In the genomic region with DNA sequence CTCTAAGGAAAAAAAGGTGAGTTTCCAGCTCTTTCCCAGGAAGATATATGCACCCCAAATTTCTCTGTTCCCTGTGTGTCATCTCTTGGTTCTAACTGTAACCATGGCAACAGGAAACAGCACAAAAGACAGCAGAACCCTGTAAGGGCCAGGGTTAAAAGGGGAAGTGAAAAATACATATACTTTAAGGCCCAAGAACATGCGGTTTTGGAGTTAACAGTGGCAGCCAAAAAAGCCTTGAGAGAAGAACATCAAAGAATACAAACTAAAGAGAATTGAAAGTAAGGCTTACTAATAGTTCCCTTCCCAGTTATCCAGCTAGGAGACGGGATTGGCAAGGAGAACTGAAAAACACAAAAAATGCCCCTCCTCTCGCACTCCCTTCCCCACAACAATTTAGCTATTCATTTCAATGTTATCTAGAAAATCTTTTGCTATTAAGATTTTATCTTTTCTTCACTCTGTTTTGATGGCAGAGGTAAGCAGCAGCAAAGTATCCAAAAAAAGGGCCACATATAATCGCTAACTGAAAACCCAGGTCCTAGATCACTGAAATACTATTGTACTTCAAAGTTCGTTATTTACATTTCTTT, we compare ENCODE assay signal across 9 cellular contexts. TPM values are rescaled to one million over a fixed set of nuclear protein-coding genes. Genes with fewer than 3 reads are reported as not detected.
DNase-seq lines count a peak whose midpoint lies in the region; ATAC-seq, FAIRE-seq and TF ChIP-seq lines count a peak whose summit lies in the region.
"Had no signal": no experiment of that assay in that cellular context is flagged by ENCODE, and none has a peak within 500 bp of the region (broad histone marks: within the 10 kb centered on the region; RNA-seq: fewer than 3 reads in every experiment).

No MANE protein-coding gene starts in this region.

- intact Hi-C loops in kidney (cut with DNase I) = no loop called here

- no peak for TF ChIP-seq POLR2A in suprapubic skin (IDR thresholded peaks at IDR 0.05)

- DNase-seq in DMS 273 (lab: John Stamatoyannopoulos, UW; ENCODE audit: unreplicated experiment) (peak; percentile 35), DMS 273 treated with DMSO at 0.1 percent for 48 hours (lab: John Stamatoyannopoulos, UW) (no peak), Karpas-422 (peak; percentile 95), kidney (no peak), suprapubic skin (ENCODE audit: low spot score in 2 of 2) (no peak), NCI-H1092 (lab: John Stamatoyannopoulos, UW) (no peak)
- DNase-seq in activated naive CD8-positive, alpha-beta T cell treated with anti-CD3 and anti-CD28 coated beads for 36 hours = no peak

- H3K4me1 ChIP-seq in Karpas-422 (ENCODE audit: low read length) (peaks cover 25% of the 10 kb centered on the region), kidney (ENCODE audit: control insufficient read depth in 1 of 2, insufficient read depth in 1 of 2, low read depth in 1 of 2, low read length in 2 of 2) (peaks cover 13 to 27% of the 10 kb centered on the region in 2 donors), suprapubic skin (peaks cover 38% of the 10 kb centered on the region)

- H3K27me3 ChIP-seq in Karpas-422 (ENCODE audit: low read length) (no peaks in the 10 kb centered on the region), suprapubic skin (no peaks in the 10 kb centered on the region)

- H3K4me1 Mint-ChIP-seq in activated naive CD8-positive, alpha-beta T cell treated with anti-CD3 and anti-CD28 coated beads for 36 hours = peaks cover 48% of the 10 kb centered on the region

- peak overlapping the region; percentile 98 for H3K4me2 ChIP-seq in Karpas-422 (ENCODE audit: low read depth, low read length, poor library complexity, severe bottlenecking)

- H3K9ac ChIP-seq in Karpas-422 (ENCODE audit: low read length) (peak overlapping the region; percentile 83), kidney (ENCODE audit: low read length in 2 of 2) (peak overlapping the region in 1 of 2 donors; percentile 95)

- FAIRE-seq in kidney (lab: Jason Lieb, UNC) = no peak
- FAIRE-seq: A204.1 had no signal

- H3K36me3 ChIP-seq in Karpas-422 (ENCODE audit: insufficient read depth, low read length) (peaks cover 16% of the 10 kb centered on the region), kidney (ENCODE audit: control insufficient read depth in 1 of 2, insufficient read depth in 2 of 2, low read length in 2 of 2) (no peaks in the 10 kb centered on the region), suprapubic skin (no peaks in the 10 kb centered on the region)

- 26% methylated on average over 5 of the region's 5 CpGs for WGBS in suprapubic skin

- H3K36me3 Mint-ChIP-seq in activated naive CD8-positive, alpha-beta T cell treated with anti-CD3 and anti-CD28 coated beads for 36 hours = peaks cover 28% of the 10 kb centered on the region

- TF ChIP-seq CTCF in kidney (IDR thresholded peaks at IDR 0.05; ENCODE audit: borderline replicate concordance, extremely low read depth, insufficient read depth) (no peak), suprapubic skin (IDR thresholded peaks at IDR 0.05) (no peak)

- H4K20me1 ChIP-seq in Karpas-422 (ENCODE audit: insufficient read depth, low read depth, low read length) = peaks cover 7% of the 10 kb centered on the region

- H3K27ac ChIP-seq in Karpas-422 (ENCODE audit: low read length) = peak overlapping the region; percentile 95
- H3K27ac ChIP-seq in kidney (ENCODE audit: low read depth in 2 of 2, low read length in 2 of 2) = no peak overlapping the region
- no peak overlapping the region for H3K27ac ChIP-seq in suprapubic skin

- peak overlapping the region; percentile 99 for H3K27ac Mint-ChIP-seq in activated naive CD8-positive, alpha-beta T cell treated with anti-CD3 and anti-CD28 coated beads for 36 hours

- no peak for TF ChIP-seq EP300 in suprapubic skin (IDR thresholded peaks at IDR 0.05)

- peaks cover 57% of the 10 kb centered on the region for H3K79me2 ChIP-seq in Karpas-422 (ENCODE audit: low read length)

- no peaks in the 10 kb centered on the region for H3K9me3 ChIP-seq in Karpas-422 (ENCODE audit: low read length)
- no peaks in the 10 kb centered on the region for H3K9me3 ChIP-seq in kidney (ENCODE audit: control insufficient read depth in 1 of 2, low read length in 2 of 2)
- no peaks in the 10 kb centered on the region for H3K9me3 ChIP-seq in suprapubic skin

- H3K9me2 ChIP-seq in Karpas-422 (replicated peaks; ENCODE audit: insufficient read depth, low read length) = no peaks in the 10 kb centered on the region

- peak; percentile 62 for ATAC-seq in GM21576 (IDR thresholded peaks at IDR 0.05; ENCODE audit: unreplicated experiment)

- H2AFZ ChIP-seq in Karpas-422 (ENCODE audit: low read length) = no peak overlapping the region

- peaks cover 4% of the 10 kb centered on the region for H3K9me3 Mint-ChIP-seq in activated naive CD8-positive, alpha-beta T cell treated with anti-CD3 and anti-CD28 coated beads for 36 hours

- H3K4me3 ChIP-seq in Karpas-422 (ENCODE audit: low read length) = peak overlapping the region; percentile 79
- H3K4me3 ChIP-seq in kidney (ENCODE audit: low read length in 2 of 2) = peak overlapping the region; percentile 68 to 71
- peak overlapping the region; percentile 85 for H3K4me3 ChIP-seq in suprapubic skin

- H3K27me3 Mint-ChIP-seq in activated naive CD8-positive, alpha-beta T cell treated with anti-CD3 and anti-CD28 coated beads for 36 hours = peaks cover 12% of the 10 kb centered on the region

- peak overlapping the region; percentile 98 for H3K4me3 Mint-ChIP-seq in activated naive CD8-positive, alpha-beta T cell treated with anti-CD3 and anti-CD28 coated beads for 36 hours

RNA-seq across cellular contexts. Expression of gene SPOP, which starts 1.5 kb away (rescaled TPM):
- total RNA-seq in Karpas-422 (2014; rRNA removed; shearing (Covaris generic); ENCODE audit: low replicate concordance) = 49.0 and 63.5 TPM in 2 replicates
- total RNA-seq in activated naive CD8-positive, alpha-beta T cell treated with anti-CD3 and anti-CD28 coated beads for 36 hours = 10 to 100 TPM; 56.6 to 57.7 TPM
- total RNA-seq in kidney (73.8 TPM), suprapubic skin (10 to 100 TPM; 26.1 to 59.3 (median 41.7) TPM)
- polyA plus RNA-seq in kidney (ENCODE audit: insufficient read depth, low read depth, low replicate concordance) = 28.2 TPM

RNA-seq across cellular contexts. Expression of gene SLC35B1, which starts 31.4 kb away (rescaled TPM):
- total RNA-seq in Karpas-422 (2014; rRNA removed; shearing (Covaris generic); ENCODE audit: low replicate concordance) = 24.4 and 37.4 TPM in 2 replicates
- total RNA-seq in activated naive CD8-positive, alpha-beta T cell treated with anti-CD3 and anti-CD28 coated beads for 36 hours = 10 to 100 TPM; 58.6 to 63.8 TPM
- 56.6 TPM for total RNA-seq in kidney
- 83.7 TPM for polyA plus RNA-seq in kidney (ENCODE audit: insufficient read depth, low read depth, low replicate concordance)
- total RNA-seq in suprapubic skin = 10 to 100 TPM; 28.8 to 42.9 (median 37.6) TPM

Comparison
In these comparisons a context has a peak if more than half of its experiments do, and no peak if none do; other contexts are left out.
1. DNase-seq: peak in DMS 273 (single experiment) and Karpas-422 (single experiment); none in DMS 273 treated with DMSO at 0.1 percent for 48 hours (single experiment), activated naive CD8-positive, alpha-beta T cell treated with anti-CD3 and anti-CD28 coated beads for 36 hours (single experiment), kidney (single experiment), suprapubic skin (0 of 2) and NCI-H1092 (single experiment).
2. Peak in every context shown above with its lines, with median percentiles within 50 percentile points of each other: H3K4me3 ChIP-seq.